Comparison of ENCODE assay signal across 8 cellular contexts in genomic region chr7:95511716-95512260, GRCh38. TPM values are rescaled to one million over a fixed set of nuclear protein-coding genes. Genes with fewer than 3 reads are reported as not detected.
DNase-seq lines count a peak whose midpoint lies in the region; ATAC-seq and TF ChIP-seq lines count a peak whose summit lies in the region.

No MANE protein-coding gene starts in this region.

- no peaks in the 10 kb centered on the region for H3K27me3 ChIP-seq in right lobe of liver

- H3K36me3 ChIP-seq in right lobe of liver = no peaks in the 10 kb centered on the region

- no peak for TF ChIP-seq POLR2A in right lobe of liver (IDR thresholded peaks at IDR 0.05)

- H3K27ac ChIP-seq in coronary artery = no peak overlapping the region
- no peak overlapping the region for H3K27ac ChIP-seq in right lobe of liver

- intact Hi-C loops in right lobe of liver (cut with DNase I) = no loop called here

- H3K4me3 ChIP-seq in coronary artery (peak overlapping the region; percentile 52), right lobe of liver (no peak overlapping the region)

- H3K4me1 ChIP-seq in right lobe of liver = no peaks in the 10 kb centered on the region

- ATAC-seq in GM18520 (IDR thresholded peaks at IDR 0.05; ENCODE audit: unreplicated experiment) (peak; percentile 86), HG03039 (IDR thresholded peaks at IDR 0.05; ENCODE audit: unreplicated experiment) (peak; percentile 84), right lobe of liver (peak; percentile 97 to 99 (median 98))

- peak; percentile 69 for TF ChIP-seq CTCF in coronary artery (IDR thresholded peaks at IDR 0.05)
- peak; percentile 91 to 95 (median 93) for TF ChIP-seq CTCF in right lobe of liver (IDR thresholded peaks at IDR 0.05)

- whole genome bisulfite sequencing in right lobe of liver (ENCODE audit: insufficient coverage, low coverage, low lambda C conversion rate, missing lambda C conversion rate) = 22% methylated on average over 6 of the region's 6 CpGs

- H3K9me3 ChIP-seq in right lobe of liver = no peaks in the 10 kb centered on the region

- DNase-seq in AML-193 (lab: John Stamatoyannopoulos, UW) = peak; percentile 93 to 94
- peak; percentile 72 to 74 for DNase-seq in NCI-H2081 (lab: John Stamatoyannopoulos, UW)
- DNase-seq in activated CD4-positive, CD25-positive, alpha-beta regulatory T cell treated with anti-CD3 and anti-CD28 coated beads, Interleukin-2, amount 50 U/mL, for 16 hours (ENCODE audit: low read depth, low spot score) = peak; percentile 23
- no peak for DNase-seq in coronary artery (ENCODE audit: low spot score)
- peak in 2 of 3 donors; percentile 37 to 75 for DNase-seq in right lobe of liver
- DNase-seq in stimulated activated CD8-positive, alpha-beta memory T cell treated with anti-CD3 and anti-CD28 coated beads, Interleukin-12 subunit alpha, Interleukin-12 subunit beta, amount 100 ng/mL, for 4 hours (ENCODE audit: low read depth) = peak; percentile 14

RNA-seq across cellular contexts. Expression of gene ASB4, which starts 26.0 kb away (rescaled TPM):
- 1 to 10 TPM in 1 of 6 experiments, under 1 TPM in 4, not detected in 1; 0.29 to 3.4 (median 0.49) TPM for total RNA-seq in right lobe of liver
